Comparison of ENCODE assay signal across 15 cellular contexts in genomic region chr16:736936-737481, GRCh38. TPM values are rescaled to one million over a fixed set of nuclear protein-coding genes. Genes with fewer than 3 reads are reported as not detected.
DNase-seq lines count a peak whose midpoint lies in the region; ATAC-seq, FAIRE-seq and TF ChIP-seq lines count a peak whose summit lies in the region.
"Had no signal": no experiment of that assay in that cellular context is flagged by ENCODE, and none has a peak within 500 bp of the region (broad histone marks: within the 10 kb centered on the region; RNA-seq: fewer than 3 reads in every experiment).

No MANE protein-coding gene starts in this region.

- H3F3A ChIP-seq in OCI-LY1 (ENCODE audit: insufficient read depth, low read length) = no peaks in the 10 kb centered on the region

- H3K36me3 ChIP-seq in CD8-positive, alpha-beta memory T cell (ENCODE audit: insufficient read depth, low read length) = peaks cover 19% of the 10 kb centered on the region
- H3K36me3 ChIP-seq in OCI-LY1 (ENCODE audit: insufficient read depth, low read length) = peaks cover 48% of the 10 kb centered on the region
- H3K36me3 ChIP-seq in K562 (ENCODE audit: control insufficient read depth, insufficient read depth, low read length) = peaks cover 70% of the 10 kb centered on the region; the same call in 2 of the 3 replicates

- CTCF ChIA-PET in CD8-positive, alpha-beta memory T cell (lab: Charles Lee) = interaction anchor here (18.9 kb wide), 1 partner anchor 20 kb away, joined by 332 read pairs; the partner anchor contains the start of genes ANTKMT, CCDC78, HAGHL and METRN
- CTCF ChIA-PET in K562 (lab: Yijun Ruan, JAX; ENCODE audit: low intra/inter-chr PET ratio) = no interaction called here
- CTCF ChIA-PET in activated CD4-positive, alpha-beta T cell treated with anti-CD3 and anti-CD28 coated beads, Interleukin-2, amount 10 ng/mL, durations not matched to agents 7 days and 5 days (lab: Charles Lee) = interaction anchor here (1.2 to 2.1 kb wide), 3 partner anchors 12 to 49 kb away, joined by 3 to 9 read pairs (median 3); partner anchors contain the start of gene ANTKMT

- intact Hi-C loops in K562 (cut with micrococcal nuclease) = no loop called here

- H3K4me3 Mint-ChIP-seq in CD8-positive, alpha-beta memory T cell = no peak overlapping the region
- no peak overlapping the region for H3K4me3 Mint-ChIP-seq in activated CD4-positive, alpha-beta T cell treated with anti-CD3 and anti-CD28 coated beads, Interleukin-2, amount 10 ng/mL, durations not matched to agents 7 days and 5 days

- no peaks in the 10 kb centered on the region for H3K9me2 ChIP-seq in OCI-LY1 (ENCODE audit: low read depth, low read length)

- WGBS in K562 (ENCODE audit: insufficient coverage, low coverage, missing lambda C conversion rate) = 92% methylated on average over 28 of the region's 29 CpGs

- peaks cover 0 to 15% (median 1%) of the 10 kb centered on the region in 3 donors for H3K4me1 Mint-ChIP-seq in CD8-positive, alpha-beta memory T cell
- H3K4me1 Mint-ChIP-seq in activated CD4-positive, alpha-beta T cell treated with anti-CD3 and anti-CD28 coated beads, Interleukin-2, amount 10 ng/mL, durations not matched to agents 7 days and 5 days = peaks cover 31% of the 10 kb centered on the region

- no peak overlapping the region for H3K4me3 ChIP-seq in CD8-positive, alpha-beta memory T cell (ENCODE audit: low read length)
- peak overlapping the region; percentile 51 for H3K4me3 ChIP-seq in OCI-LY1 (ENCODE audit: low read depth, low read length, poor library complexity, severe bottlenecking)
- no peak overlapping the region for H3K4me3 ChIP-seq in K562

- FAIRE-seq in K562 (lab: Jason Lieb, UNC) = no peak

- POLR2A ChIA-PET in CD8-positive, alpha-beta memory T cell (lab: Charles Lee) = interaction anchor here (0.7 to 2.3 kb wide), 3 partner anchors 16 to 43 kb away, joined by 3 to 8 read pairs (median 4); partner anchors contain the start of gene ANTKMT
- POLR2A ChIA-PET in K562 (lab: Yijun Ruan, JAX) = interaction anchor here (0.5 to 3.5 kb wide), 2 partner anchors 13 to 109 kb away, joined by 3 to 25 read pairs; partner anchors contain the start of gene CCDC78
- POLR2A ChIA-PET in activated CD4-positive, alpha-beta T cell treated with anti-CD3 and anti-CD28 coated beads, Interleukin-2, amount 10 ng/mL, durations not matched to agents 7 days and 5 days (lab: Charles Lee) = no interaction called here

- H2AFZ ChIP-seq in OCI-LY1 (ENCODE audit: low read length) (no peak overlapping the region), K562 (ENCODE audit: low read depth, low read length) (no peak overlapping the region)

- no peak for TF ChIP-seq EP300 in K562 (IDR thresholded peaks at IDR 0.05; ENCODE audit: low read length)

- no TSS peak for BruUV-seq in K562 (replicated peaks; lab: Mats Ljungman, UMichigan)

- H3K4me1 ChIP-seq in CD8-positive, alpha-beta memory T cell (ENCODE audit: insufficient read depth, low read length) = peaks cover 10% of the 10 kb centered on the region
- H3K4me1 ChIP-seq in OCI-LY1 (ENCODE audit: insufficient read depth, low read length, severe bottlenecking) (peaks cover 49% of the 10 kb centered on the region), K562 (replicated peaks in 1 of 2; ENCODE audit: control insufficient read depth in 2 of 2, insufficient read depth in 2 of 2, low read length in 2 of 2) (peaks cover 18 to 88% of the 10 kb centered on the region in 2 experiments)

- H4K20me1 ChIP-seq in OCI-LY1 (ENCODE audit: insufficient read depth, low read length) (no peaks in the 10 kb centered on the region), K562 (replicated peaks; ENCODE audit: control insufficient read depth, insufficient read depth, low read length) (no peaks in the 10 kb centered on the region; the same call in 1 of the 2 replicates)

- no peak for TF ChIP-seq POLR2A in K562 (conservative IDR thresholded peaks at IDR 0.05)

- H3K9ac ChIP-seq in OCI-LY1 (ENCODE audit: low read length) (peak overlapping the region; percentile 69; the same call in 1 of the 2 replicates), K562 (ENCODE audit: insufficient read depth in 1 of 2, low read depth in 2 of 2, low read length in 2 of 2) (peak overlapping the region in 1 of 2 experiments; percentile 62; a peak in 2 of 4 replicates)

- ATAC-seq in K562 = no peak

- DNase-seq in CD8-positive, alpha-beta memory T cell = no peak
- no peak for DNase-seq in K562 (ENCODE audit: extremely low read depth in 1 of 4, low spot score in 3 of 4)
- DNase-seq in activated CD4-positive, alpha-beta T cell treated with anti-CD3 and anti-CD28 coated beads, Interleukin-2, amount 10 ng/mL, durations not matched to agents 7 days and 5 days = no peak
- DNase-seq in NCI-H2227 (lab: John Stamatoyannopoulos, UW; ENCODE audit: unreplicated experiment) = no peak
- DNase-seq in GM19240 (ENCODE audit: insufficient read length, low spot score) = no peak
- no peak for DNase-seq in H4 (ENCODE audit: low spot score)
- DNase-seq: AML-193, DMS 273 treated with DMSO at 0.1 percent for 48 hours, H7, NCI-H187 treated with DMSO at 0.1 percent for 48 hours, NCI-H446 treated with DMSO at 0.1 percent for 48 hours, NCI-H774 had no signal

- TF ChIP-seq CTCF in 22Rv1 (IDR thresholded peaks at IDR 0.05) (no peak), OCI-LY1 (IDR thresholded peaks at IDR 0.05; ENCODE audit: low read length) (no peak), K562 (IDR thresholded peaks at IDR 0.05 in 2 of 3, conservative IDR thresholded peaks at IDR 0.05 in 1 of 3; ENCODE audit: insufficient read depth in 2 of 3, low read depth in 1 of 3, low read length in 3 of 3) (no peak)

- peaks cover 6% of the 10 kb centered on the region for H3K9me1 ChIP-seq in K562 (ENCODE audit: control insufficient read depth, insufficient read depth, low read length)

- no peaks in the 10 kb centered on the region for H3K27me3 Mint-ChIP-seq in CD8-positive, alpha-beta memory T cell
- H3K27me3 Mint-ChIP-seq in activated CD4-positive, alpha-beta T cell treated with anti-CD3 and anti-CD28 coated beads, Interleukin-2, amount 10 ng/mL, durations not matched to agents 7 days and 5 days = no peaks in the 10 kb centered on the region

- peak overlapping the region in 1 of 8 donors; percentile 76 for H3K27ac Mint-ChIP-seq in CD8-positive, alpha-beta memory T cell
- no peak overlapping the region for H3K27ac Mint-ChIP-seq in activated CD4-positive, alpha-beta T cell treated with anti-CD3 and anti-CD28 coated beads, Interleukin-2, amount 10 ng/mL, durations not matched to agents 7 days and 5 days

- H3K4me2 ChIP-seq in OCI-LY1 (ENCODE audit: low read length) (peak overlapping the region; percentile 70), K562 (ENCODE audit: insufficient read depth, low read length) (no peak overlapping the region)

- no peaks in the 10 kb centered on the region for H3K9me3 Mint-ChIP-seq in CD8-positive, alpha-beta memory T cell
- no peaks in the 10 kb centered on the region for H3K9me3 Mint-ChIP-seq in activated CD4-positive, alpha-beta T cell treated with anti-CD3 and anti-CD28 coated beads, Interleukin-2, amount 10 ng/mL, durations not matched to agents 7 days and 5 days

- peak overlapping the region; percentile 96 for H3K27ac ChIP-seq in 22Rv1
- peak overlapping the region; percentile 38 for H3K27ac ChIP-seq in CD8-positive, alpha-beta memory T cell (ENCODE audit: low read depth, low read length)
- peak overlapping the region; percentile 97 for H3K27ac ChIP-seq in OCI-LY1 (ENCODE audit: low read depth, low read length, poor library complexity, severe bottlenecking)
- peak overlapping the region; percentile 66 for H3K27ac ChIP-seq in K562 (ENCODE audit: extremely low read depth, low read depth, low read length)

- TF ChIP-seq RAD21 in K562 (CRISPR knock-in tag; conservative IDR thresholded peaks at IDR 0.05 in 1 of 2, IDR thresholded peaks at IDR 0.05 in 1 of 2) = no peak

- peaks cover 0 to 45% (median 2%) of the 10 kb centered on the region in 3 donors for H3K36me3 Mint-ChIP-seq in CD8-positive, alpha-beta memory T cell
- H3K36me3 Mint-ChIP-seq in activated CD4-positive, alpha-beta T cell treated with anti-CD3 and anti-CD28 coated beads, Interleukin-2, amount 10 ng/mL, durations not matched to agents 7 days and 5 days (ENCODE audit: low read depth) = peaks cover 14% of the 10 kb centered on the region

- H3K79me2 ChIP-seq in OCI-LY1 (ENCODE audit: insufficient read depth, low read length) = no peaks in the 10 kb centered on the region
- peaks cover 15% of the 10 kb centered on the region for H3K79me2 ChIP-seq in K562 (ENCODE audit: control insufficient read depth, insufficient read depth, low read length)

- in situ Hi-C loops in K562 (cut with MboI) = no loop called here

- H3K27me3 ChIP-seq in CD8-positive, alpha-beta memory T cell (ENCODE audit: insufficient read depth, low read length, poor library complexity, severe bottlenecking) = no peaks in the 10 kb centered on the region
- H3K27me3 ChIP-seq in OCI-LY1 (ENCODE audit: insufficient read depth, low read length) = no peaks in the 10 kb centered on the region
- H3K27me3 ChIP-seq in K562 (ENCODE audit: control insufficient read depth in 2 of 2, insufficient read depth in 2 of 2, low read length in 2 of 2) = no peaks in the 10 kb centered on the region
- H3K27me3 ChIP-seq: Peyer's patch had no signal

- no peaks in the 10 kb centered on the region for H3K9me3 ChIP-seq in CD8-positive, alpha-beta memory T cell (ENCODE audit: low read length)
- H3K9me3 ChIP-seq in OCI-LY1 (ENCODE audit: low read length) (no peaks in the 10 kb centered on the region), K562 (replicated peaks; ENCODE audit: control insufficient read depth, insufficient read depth, low read depth, low read length) (no peaks in the 10 kb centered on the region)
- H3K9me3 ChIP-seq: Peyer's patch had no signal

RNA-seq across cellular contexts. Expression of gene CIAO3, which starts 3.8 kb away (rescaled TPM):
- total RNA-seq in CD8-positive, alpha-beta memory T cell = 10 to 100 TPM; 34.8 to 37.9 TPM
- polyA plus RNA-seq in CD8-positive, alpha-beta memory T cell = 23.1 TPM
- 110 and 324 TPM in 2 replicates for total RNA-seq in K562 (2011; cell fraction: chromatin; rRNA removed; ENCODE audit: low replicate concordance)
- total RNA-seq in K562 (2011; cell fraction: nucleolus; rRNA removed) = 238 and 279 TPM in 2 replicates
- total RNA-seq in K562 (2011; cell fraction: nucleoplasm; rRNA removed) = 145 and 170 TPM in 2 replicates
- 35.6 and 48.2 TPM in 2 replicates for total RNA-seq in K562 (2014; rRNA removed)
- total RNA-seq in K562 (2014; rRNA removed; fragmentation: Illumina TruSeq; extraction: Trizol) = 7.3 and 7.9 TPM in 2 replicates
- 18.6 and 20.5 TPM in 2 replicates for total RNA-seq in K562 (2015; rRNA removed; fragmentation: Illumina TruSeq; extraction: Trizol)
- 30.7 and 30.9 TPM in 2 replicates for total RNA-seq in K562 (2021)
- 18.5 and 30.5 TPM in 2 replicates for polyA plus RNA-seq in K562 (2011; rRNA removed)
- 24.1 and 25.8 TPM in 2 replicates for polyA plus RNA-seq in K562 (2011; cell fraction: cytosol; rRNA removed)
- 101 and 104 TPM in 2 replicates for polyA plus RNA-seq in K562 (2011; cell fraction: nucleus; rRNA removed)
- 22.4 and 34.2 TPM in 2 replicates for polyA plus RNA-seq in K562 (2012)
- polyA plus RNA-seq in K562 (2014; fragmentation: Illumina TruSeq; extraction: Trizol) = 17.1 and 18.7 TPM in 2 replicates
- 1 to 10 TPM; 2.2 to 2.4 TPM for polyA plus RNA-seq in K562 (2014; fragmentation: Nextera tagmentation; extraction: Ambion mirVana)
- 31.0 and 38.2 TPM in 2 replicates for polyA plus RNA-seq in K562 (2014; rRNA removed)
- polyA minus RNA-seq in K562 (2011; rRNA and poly(A)+ RNA removed) = 13.5 and 15.4 TPM in 2 replicates
- polyA minus RNA-seq in K562 (2011; cell fraction: cytosol; rRNA and poly(A)+ RNA removed) = 9.9 and 14.8 TPM in 2 replicates
- polyA minus RNA-seq in K562 (2011; cell fraction: nucleus; rRNA and poly(A)+ RNA removed) = 52.0 and 78.0 TPM in 2 replicates
- 10 to 100 TPM; 39.5 to 39.9 TPM for total RNA-seq in activated CD4-positive, alpha-beta T cell treated with anti-CD3 and anti-CD28 coated beads, Interleukin-2, amount 10 ng/mL, durations not matched to agents 7 days and 5 days
- total RNA-seq in H4 (2014; rRNA removed; shearing (Covaris generic)) = 15.0 and 18.5 TPM in 2 replicates

RNA-seq across cellular contexts. Expression of gene HAGHL, which starts 10.1 kb away (rescaled TPM):
- total RNA-seq in CD8-positive, alpha-beta memory T cell = 10 to 100 TPM; 31.5 to 35.6 TPM
- 10.7 TPM for polyA plus RNA-seq in CD8-positive, alpha-beta memory T cell
- total RNA-seq in K562 (2011; cell fraction: chromatin; rRNA removed; ENCODE audit: low replicate concordance) = 38.5 and 167 TPM in 2 replicates
- total RNA-seq in K562 (2011; cell fraction: nucleolus; rRNA removed) = 219 TPM in 2 replicates
- total RNA-seq in K562 (2011; cell fraction: nucleoplasm; rRNA removed) = 62.9 and 89.5 TPM in 2 replicates
- 58.2 and 59.0 TPM in 2 replicates for total RNA-seq in K562 (2014; rRNA removed)
- total RNA-seq in K562 (2014; rRNA removed; fragmentation: Illumina TruSeq; extraction: Trizol) = 3.2 and 8.2 TPM in 2 replicates
- 20.7 and 22.1 TPM in 2 replicates for total RNA-seq in K562 (2015; rRNA removed; fragmentation: Illumina TruSeq; extraction: Trizol)
- 71.7 and 83.2 TPM in 2 replicates for total RNA-seq in K562 (2021)
- polyA plus RNA-seq in K562 (2011; rRNA removed) = 27.0 and 41.6 TPM in 2 replicates
- polyA plus RNA-seq in K562 (2011; cell fraction: cytosol; rRNA removed) = 47.2 and 104 TPM in 2 replicates
- polyA plus RNA-seq in K562 (2011; cell fraction: nucleus; rRNA removed) = 438 and 737 TPM in 2 replicates
- polyA plus RNA-seq in K562 (2012) = 30.6 and 41.2 TPM in 2 replicates
- 7.2 and 13.6 TPM in 2 replicates for polyA plus RNA-seq in K562 (2014; fragmentation: Illumina TruSeq; extraction: Trizol)
- polyA plus RNA-seq in K562 (2014; fragmentation: Nextera tagmentation; extraction: Ambion mirVana) = under 1 TPM; 0.31 to 0.48 TPM
- 69.8 and 83.4 TPM in 2 replicates for polyA plus RNA-seq in K562 (2014; rRNA removed)
- polyA minus RNA-seq in K562 (2011; rRNA and poly(A)+ RNA removed) = 1.2 and 3.7 TPM in 2 replicates
- polyA minus RNA-seq in K562 (2011; cell fraction: cytosol; rRNA and poly(A)+ RNA removed) = 12.6 and 13.3 TPM in 2 replicates
- 37.4 and 41.3 TPM in 2 replicates for polyA minus RNA-seq in K562 (2011; cell fraction: nucleus; rRNA and poly(A)+ RNA removed)
- 1 to 10 TPM; 5.0 to 5.7 TPM for total RNA-seq in activated CD4-positive, alpha-beta T cell treated with anti-CD3 and anti-CD28 coated beads, Interleukin-2, amount 10 ng/mL, durations not matched to agents 7 days and 5 days
- 4.1 and 14.5 TPM in 2 replicates for total RNA-seq in H4 (2014; rRNA removed; shearing (Covaris generic))

RNA-seq across cellular contexts. Expression of gene CCDC78, which starts 10.8 kb away (rescaled TPM):
- total RNA-seq in CD8-positive, alpha-beta memory T cell = 1 to 10 TPM; 9.8 to 9.9 TPM
- polyA plus RNA-seq in CD8-positive, alpha-beta memory T cell = 0.53 TPM
- 12.8 and 51.1 TPM in 2 replicates for total RNA-seq in K562 (2011; cell fraction: chromatin; rRNA removed; ENCODE audit: low replicate concordance)
- 36.0 and 37.1 TPM in 2 replicates for total RNA-seq in K562 (2011; cell fraction: nucleolus; rRNA removed)
- total RNA-seq in K562 (2011; cell fraction: nucleoplasm; rRNA removed) = 14.0 and 15.0 TPM in 2 replicates
- total RNA-seq in K562 (2014; rRNA removed) (5.7 and 10.6 TPM in 2 replicates), K562 (2014; rRNA removed; fragmentation: Illumina TruSeq; extraction: Trizol) (0.57 and 0.76 TPM in 2 replicates), K562 (2015; rRNA removed; fragmentation: Illumina TruSeq; extraction: Trizol) (2.9 and 3.1 TPM in 2 replicates), K562 (2021) (13.4 and 14.4 TPM in 2 replicates)
- polyA plus RNA-seq in K562 (2011; rRNA removed) (3.0 and 5.9 TPM in 2 replicates), K562 (2014; fragmentation: Illumina TruSeq; extraction: Trizol) (2.6 and 2.8 TPM in 2 replicates), K562 (2014; fragmentation: Nextera tagmentation; extraction: Ambion mirVana) (under 1 TPM; 0.24 to 0.29 TPM), K562 (2014; rRNA removed) (17.7 and 20.6 TPM in 2 replicates)
- 2.5 and 5.1 TPM in 2 replicates for polyA plus RNA-seq in K562 (2011; cell fraction: cytosol; rRNA removed)
- 66.9 and 107 TPM in 2 replicates for polyA plus RNA-seq in K562 (2011; cell fraction: nucleus; rRNA removed)
- 6.2 and 9.5 TPM in 2 replicates for polyA plus RNA-seq in K562 (2012)
- 0.39 TPM in 2 replicates for polyA minus RNA-seq in K562 (2011; rRNA and poly(A)+ RNA removed)
- polyA minus RNA-seq in K562 (2011; cell fraction: cytosol; rRNA and poly(A)+ RNA removed) = not detected in 2 replicates
- polyA minus RNA-seq in K562 (2011; cell fraction: nucleus; rRNA and poly(A)+ RNA removed) = 8.8 and 8.9 TPM in 2 replicates
- 1 to 10 TPM; 1.6 to 2.3 TPM for total RNA-seq in activated CD4-positive, alpha-beta T cell treated with anti-CD3 and anti-CD28 coated beads, Interleukin-2, amount 10 ng/mL, durations not matched to agents 7 days and 5 days
- 0.23 TPM in 1 of 2 replicates, not detected in the other for total RNA-seq in H4 (2014; rRNA removed; shearing (Covaris generic))

RNA-seq across cellular contexts. Expression of gene ANTKMT, which starts 16.1 kb away (rescaled TPM):
- total RNA-seq in CD8-positive, alpha-beta memory T cell = 10 to 100 TPM; 64.2 to 72.0 TPM
- 127 TPM for polyA plus RNA-seq in CD8-positive, alpha-beta memory T cell
- total RNA-seq in K562 (2011; cell fraction: chromatin; rRNA removed; ENCODE audit: low replicate concordance) = 7.6 and 54.6 TPM in 2 replicates
- total RNA-seq in K562 (2011; cell fraction: nucleolus; rRNA removed) = 105 and 120 TPM in 2 replicates
- 30.9 and 33.4 TPM in 2 replicates for total RNA-seq in K562 (2011; cell fraction: nucleoplasm; rRNA removed)
- total RNA-seq in K562 (2014; rRNA removed) (170 and 221 TPM in 2 replicates), K562 (2014; rRNA removed; fragmentation: Illumina TruSeq; extraction: Trizol) (2.3 and 4.3 TPM in 2 replicates), K562 (2015; rRNA removed; fragmentation: Illumina TruSeq; extraction: Trizol) (39.9 and 47.1 TPM in 2 replicates), K562 (2021) (217 and 240 TPM in 2 replicates)
- polyA plus RNA-seq in K562 (2011; rRNA removed) (19.1 and 26.3 TPM in 2 replicates), K562 (2014; fragmentation: Illumina TruSeq; extraction: Trizol) (2.8 and 9.0 TPM in 2 replicates), K562 (2014; fragmentation: Nextera tagmentation; extraction: Ambion mirVana) (1 to 10 TPM in 1 of 2 experiments, under 1 TPM in 1; 0.58 to 2.1 TPM), K562 (2014; rRNA removed) (158 and 161 TPM in 2 replicates)
- 53.5 and 239 TPM in 2 replicates for polyA plus RNA-seq in K562 (2011; cell fraction: cytosol; rRNA removed)
- polyA plus RNA-seq in K562 (2011; cell fraction: nucleus; rRNA removed) = 99.3 and 186 TPM in 2 replicates
- polyA plus RNA-seq in K562 (2012) = 31.0 and 45.4 TPM in 2 replicates
- polyA minus RNA-seq in K562 (2011; rRNA and poly(A)+ RNA removed) = 0.42 and 0.48 TPM in 2 replicates
- 17.5 and 22.8 TPM in 2 replicates for polyA minus RNA-seq in K562 (2011; cell fraction: cytosol; rRNA and poly(A)+ RNA removed)
- 37.1 and 45.1 TPM in 2 replicates for polyA minus RNA-seq in K562 (2011; cell fraction: nucleus; rRNA and poly(A)+ RNA removed)
- total RNA-seq in activated CD4-positive, alpha-beta T cell treated with anti-CD3 and anti-CD28 coated beads, Interleukin-2, amount 10 ng/mL, durations not matched to agents 7 days and 5 days = 1 to 10 TPM; 5.5 to 8.7 TPM
- total RNA-seq in H4 (2014; rRNA removed; shearing (Covaris generic)) = 10.9 and 22.8 TPM in 2 replicates

RNA-seq across cellular contexts. Expression of gene METRN, which starts 22.1 kb away (rescaled TPM):
- total RNA-seq in CD8-positive, alpha-beta memory T cell = 10 to 100 TPM; 34.8 to 38.2 TPM
- polyA plus RNA-seq in CD8-positive, alpha-beta memory T cell = 50.3 TPM
- total RNA-seq in K562 (2011; cell fraction: chromatin; rRNA removed; ENCODE audit: low replicate concordance) = 7.3 and 31.7 TPM in 2 replicates
- total RNA-seq in K562 (2011; cell fraction: nucleolus; rRNA removed) = 28.0 and 30.0 TPM in 2 replicates
- 19.2 and 20.2 TPM in 2 replicates for total RNA-seq in K562 (2011; cell fraction: nucleoplasm; rRNA removed)
- 89.8 and 111 TPM in 2 replicates for total RNA-seq in K562 (2014; rRNA removed)
- 1.0 and 2.0 TPM in 2 replicates for total RNA-seq in K562 (2014; rRNA removed; fragmentation: Illumina TruSeq; extraction: Trizol)
- 17.7 and 23.9 TPM in 2 replicates for total RNA-seq in K562 (2015; rRNA removed; fragmentation: Illumina TruSeq; extraction: Trizol)
- 73.5 and 79.2 TPM in 2 replicates for total RNA-seq in K562 (2021)
- polyA plus RNA-seq in K562 (2011; rRNA removed) = 15.4 and 33.4 TPM in 2 replicates
- 34.9 and 189 TPM in 2 replicates for polyA plus RNA-seq in K562 (2011; cell fraction: cytosol; rRNA removed)
- 44.8 and 72.6 TPM in 2 replicates for polyA plus RNA-seq in K562 (2011; cell fraction: nucleus; rRNA removed)
- 21.7 and 27.0 TPM in 2 replicates for polyA plus RNA-seq in K562 (2012)
- 3.0 and 8.7 TPM in 2 replicates for polyA plus RNA-seq in K562 (2014; fragmentation: Illumina TruSeq; extraction: Trizol)
- 1 to 10 TPM in 1 of 2 experiments, under 1 TPM in 1; 0.20 to 1.2 TPM for polyA plus RNA-seq in K562 (2014; fragmentation: Nextera tagmentation; extraction: Ambion mirVana)
- polyA plus RNA-seq in K562 (2014; rRNA removed) = 73.3 and 90.1 TPM in 2 replicates
- polyA minus RNA-seq in K562 (2011; rRNA and poly(A)+ RNA removed) = 1.9 and 2.5 TPM in 2 replicates
- polyA minus RNA-seq in K562 (2011; cell fraction: cytosol; rRNA and poly(A)+ RNA removed) = 13.1 and 17.0 TPM in 2 replicates
- 14.6 and 14.7 TPM in 2 replicates for polyA minus RNA-seq in K562 (2011; cell fraction: nucleus; rRNA and poly(A)+ RNA removed)
- 1 to 10 TPM; 2.5 to 3.0 TPM for total RNA-seq in activated CD4-positive, alpha-beta T cell treated with anti-CD3 and anti-CD28 coated beads, Interleukin-2, amount 10 ng/mL, durations not matched to agents 7 days and 5 days
- total RNA-seq in H4 (2014; rRNA removed; shearing (Covaris generic)) = 21.4 and 58.1 TPM in 2 replicates

Comparison
In these comparisons a context has a peak if more than half of its experiments do, and no peak if none do; other contexts are left out.
1. H3K27ac ChIP-seq: peak in every context shown above with its lines; median percentile 97 in OCI-LY1; 96 in 22Rv1; 66 in K562; 38 in CD8-positive, alpha-beta memory T cell.